16 cellular contexts compared by ENCODE assay signal in genomic region chr3:129507181-129507831, GRCh38. TPM values are rescaled to one million over a fixed set of nuclear protein-coding genes. Genes with fewer than 3 reads are reported as not detected.
A peak's percentile ranks its signal among the peaks of the same experiment; 100 is the strongest.
DNase-seq lines count a peak whose midpoint lies in the region; ATAC-seq and TF ChIP-seq lines count a peak whose summit lies in the region.
"Had no signal": no experiment of that assay in that cellular context is flagged by ENCODE, and none has a peak within 500 bp of the region (broad histone marks: within the 10 kb centered on the region; RNA-seq: fewer than 3 reads in every experiment).

No MANE protein-coding gene starts in this region.

- DNase-seq in DMS79 treated with DMSO at 0.1 percent for 48 hours (lab: John Stamatoyannopoulos, UW) = peak; percentile 31
- DNase-seq in SJCRH30 = peak; percentile 63 to 78
- peak; percentile 70 for DNase-seq in left ventricle myocardium superior
- DNase-seq in posterior cingulate gyrus = peak; percentile 53 to 96 (median 71)
- DNase-seq in CD4-positive, alpha-beta T cell = no peak
- DNase-seq in erythroblast (lab: John Stamatoyannopoulos, UW) = no peak
- DNase-seq in MV-4-11 (lab: John Stamatoyannopoulos, UW) = no peak
- no peak for DNase-seq in GM13976 (ENCODE audit: low spot score)
- DNase-seq: activated CD8-positive, alpha-beta memory T cell treated with anti-CD3 and anti-CD28 coated beads, Interleukin-2, amount 50 U/mL, for 4 hours; cortex of kidney; EL; stimulated activated CD4-positive, alpha-beta T cell treated with anti-CD3 and anti-CD28 coated beads, Interleukin-2, amount 100 ng/mL, for 48 hours had no signal

- H3K27ac ChIP-seq in SJCRH30 = no peak overlapping the region
- H3K27ac ChIP-seq in CD4-positive, alpha-beta T cell (ENCODE audit: low read depth, low read length) = no peak overlapping the region

- no peaks in the 10 kb centered on the region for H3K27me3 Mint-ChIP-seq in CD4-positive, alpha-beta T cell
- H3K27me3 Mint-ChIP-seq: activated naive CD4-positive, alpha-beta T cell treated with anti-CD3 and anti-CD28 coated beads, Interleukin-2, amount 50 U/mL, for 24 hours; B cell; type B pancreatic cell had no signal

- POLR2A ChIA-PET in CD4-positive, alpha-beta T cell (lab: Charles Lee) = interaction anchor here (0.7 kb wide), 1 partner anchor 592 kb away, joined by 3 read pairs; no protein-coding TSS in a partner anchor

- H3K4me1 Mint-ChIP-seq in CD4-positive, alpha-beta T cell (ENCODE audit: low read depth) = no peaks in the 10 kb centered on the region
- H3K4me1 Mint-ChIP-seq: activated naive CD4-positive, alpha-beta T cell treated with anti-CD3 and anti-CD28 coated beads, Interleukin-2, amount 50 U/mL, for 24 hours; B cell; WTC11 had no signal

- intact Hi-C loops in left ventricle myocardium superior (cut with micrococcal nuclease) (no loop called here), posterior cingulate gyrus (cut with DNase I) (no loop called here)
- intact Hi-C loops in CD4-positive, alpha-beta T cell (cut with DNase I, micrococcal nuclease) = no loop called here

- no peak overlapping the region for H3K4me3 ChIP-seq in SJCRH30

- no peaks in the 10 kb centered on the region for H3K9me3 Mint-ChIP-seq in CD4-positive, alpha-beta T cell
- H3K9me3 Mint-ChIP-seq: activated naive CD4-positive, alpha-beta T cell treated with anti-CD3 and anti-CD28 coated beads, Interleukin-2, amount 50 U/mL, for 24 hours; type B pancreatic cell; WTC11 had no signal

- H3K4me3 Mint-ChIP-seq in CD4-positive, alpha-beta T cell = no peak overlapping the region
- H3K4me3 Mint-ChIP-seq: activated naive CD4-positive, alpha-beta T cell treated with anti-CD3 and anti-CD28 coated beads, Interleukin-2, amount 50 U/mL, for 24 hours; B cell; type B pancreatic cell; WTC11 had no signal

- peak; percentile 74 for ATAC-seq in left ventricle myocardium superior
- ATAC-seq in CD4-positive, alpha-beta T cell (ENCODE audit: poor library complexity) = no peak
- ATAC-seq: WTC11 had no signal

- no peaks in the 10 kb centered on the region for H3K27me3 ChIP-seq in SJCRH30
- no peaks in the 10 kb centered on the region for H3K27me3 ChIP-seq in CD4-positive, alpha-beta T cell (ENCODE audit: control insufficient read depth, insufficient read depth, low read length)

- peaks cover 19% of the 10 kb centered on the region for H3K4me1 ChIP-seq in SJCRH30

- H3K9me3 ChIP-seq in SJCRH30 (replicated peaks) = no peaks in the 10 kb centered on the region
- H3K9me3 ChIP-seq in CD4-positive, alpha-beta T cell (ENCODE audit: control insufficient read depth, low read length) = no peaks in the 10 kb centered on the region

- TF ChIP-seq POLR2A in erythroblast (IDR thresholded peaks at IDR 0.05; ENCODE audit: low read length) = no peak

- in situ Hi-C loops in GM13976 (cut with MboI; ENCODE audit: low sequenced_read_pairs, unreplicated experiment) = no loop called here

- TF ChIP-seq CTCF in CD4-positive, alpha-beta T cell (IDR thresholded peaks at IDR 0.05) = no peak
- TF ChIP-seq CTCF in GM13976 (IDR thresholded peaks at IDR 0.05; ENCODE audit: borderline replicate concordance, control extremely low read depth, extremely low read depth, insufficient read depth, missing control alignments) = no peak

- peaks cover 34% of the 10 kb centered on the region for H3K36me3 Mint-ChIP-seq in CD4-positive, alpha-beta T cell (ENCODE audit: low read depth)
- H3K36me3 Mint-ChIP-seq: WTC11 had no signal

- CTCF ChIA-PET in CD4-positive, alpha-beta T cell (lab: Charles Lee) = no interaction called here

- no peak overlapping the region for H3K27ac Mint-ChIP-seq in CD4-positive, alpha-beta T cell
- H3K27ac Mint-ChIP-seq: activated naive CD4-positive, alpha-beta T cell treated with anti-CD3 and anti-CD28 coated beads, Interleukin-2, amount 50 U/mL, for 24 hours; B cell; type B pancreatic cell; WTC11 had no signal

- no peaks in the 10 kb centered on the region for H3K36me3 ChIP-seq in SJCRH30

RNA-seq across cellular contexts. Expression of gene RHO, which starts 21.1 kb away (rescaled TPM):
- total RNA-seq in SJCRH30 (2014; rRNA removed; shearing (Covaris generic)) = not detected in 2 replicates
- total RNA-seq in left ventricle myocardium superior = not detected
- total RNA-seq in CD4-positive, alpha-beta T cell = not detected
- total RNA-seq: WTC11 had no signal

RNA-seq across cellular contexts. Expression of gene H1-8, which starts 35.7 kb away (rescaled TPM):
- not detected in 2 replicates for total RNA-seq in SJCRH30 (2014; rRNA removed; shearing (Covaris generic))
- not detected for total RNA-seq in left ventricle myocardium superior
- total RNA-seq in CD4-positive, alpha-beta T cell = not detected
- total RNA-seq: B cell, WTC11 had no signal

Comparison
In these comparisons a context has a peak if more than half of its experiments do, and no peak if none do; other contexts are left out.
1. DNase-seq: peak in DMS79 treated with DMSO at 0.1 percent for 48 hours (single experiment), SJCRH30 (2 of 2), left ventricle myocardium superior (single experiment) and posterior cingulate gyrus (10 of 10); none in CD4-positive, alpha-beta T cell (0 of 10), erythroblast (0 of 2), MV-4-11 (single experiment) and GM13976 (single experiment).